In genomic region chr1:171286032-171286705, GRCh38 we compare ENCODE assay signal across 12 cellular contexts. TPM values are rescaled to one million over a fixed set of nuclear protein-coding genes. Genes with fewer than 3 reads are reported as not detected.
DNase-seq lines count a peak whose midpoint lies in the region; ATAC-seq and TF ChIP-seq lines count a peak whose summit lies in the region.
"Had no signal": no experiment of that assay in that cellular context is flagged by ENCODE, and none has a peak within 500 bp of the region (broad histone marks: within the 10 kb centered on the region; RNA-seq: fewer than 3 reads in every experiment).

No MANE protein-coding gene starts in this region.

- BruUV-seq in mammary epithelial cell (replicated peaks; lab: Mats Ljungman, UMichigan), result no TSS peak

- no peaks in the 10 kb centered on the region for H3K27me3 ChIP-seq in BLaER1 treated with 17β-estradiol and CSF1 and Interleukin-3, amounts not matched to agents 10 nM and 100 nM
- H3K27me3 ChIP-seq in mammary epithelial cell (ENCODE audit: insufficient read depth, low read length), result no peaks in the 10 kb centered on the region
- H3K27me3 ChIP-seq: ascending aorta had no signal

- H2AFZ ChIP-seq in mammary epithelial cell (ENCODE audit: low read depth, low read length), result peak overlapping the region; percentile 22
- H2AFZ ChIP-seq: parathyroid adenoma had no signal

- H3K4me2 ChIP-seq in BLaER1 treated with 17β-estradiol and CSF1 and Interleukin-3, amounts not matched to agents 10 nM and 100 nM, result peak overlapping the region in 6 of 11 experiments; percentile 14 to 84 (median 48); a peak in 12 of 22 replicates
- H3K4me2 ChIP-seq in mammary epithelial cell (ENCODE audit: insufficient read depth, low read depth, low read length), result no peak overlapping the region

- H4K20me1 ChIP-seq in BLaER1 treated with 17β-estradiol and CSF1 and Interleukin-3, amounts not matched to agents 10 nM and 100 nM, result no peaks in the 10 kb centered on the region
- H4K20me1 ChIP-seq in mammary epithelial cell (ENCODE audit: insufficient read depth, low read length), result no peaks in the 10 kb centered on the region

- in situ Hi-C loops in mammary epithelial cell (cut with MboI; ENCODE audit: low sequenced_read_pairs in 2 of 2), result no loop called here

- no peaks in the 10 kb centered on the region for H3K36me3 ChIP-seq in BLaER1 treated with 17β-estradiol and CSF1 and Interleukin-3, amounts not matched to agents 10 nM and 100 nM
- H3K36me3 ChIP-seq in mammary epithelial cell (ENCODE audit: insufficient read depth, low read length), result no peaks in the 10 kb centered on the region
- H3K36me3 ChIP-seq: ascending aorta had no signal

- H3K9ac ChIP-seq in BLaER1 treated with 17β-estradiol and CSF1 and Interleukin-3, amounts not matched to agents 10 nM and 100 nM, result peak overlapping the region in 2 of 11 experiments; percentile 29 to 38; a peak in 2 of 22 replicates
- H3K9ac ChIP-seq in mammary epithelial cell (ENCODE audit: insufficient read depth, low read length), result no peak overlapping the region
- H3K9ac ChIP-seq: parathyroid adenoma had no signal

- intact Hi-C loops in mammary epithelial cell (cut with micrococcal nuclease), result no loop called here

- no peak overlapping the region for H3K4me3 ChIP-seq in BLaER1 treated with 17β-estradiol and CSF1 and Interleukin-3, amounts not matched to agents 10 nM and 100 nM
- no peak overlapping the region for H3K4me3 ChIP-seq in mammary epithelial cell (replicated peaks in 1 of 3; ENCODE audit: insufficient read depth in 1 of 3, low read depth in 2 of 3, low read length in 3 of 3)
- H3K4me3 ChIP-seq: ascending aorta had no signal

- dilution Hi-C loops in mammary epithelial cell (cut with HindIII; ENCODE audit: low sequenced_read_pairs), result no loop called here

- no peaks in the 10 kb centered on the region for H3K9me3 ChIP-seq in BLaER1 treated with 17β-estradiol and CSF1 and Interleukin-3, amounts not matched to agents 10 nM and 100 nM (replicated peaks in 1 of 11)
- no peaks in the 10 kb centered on the region for H3K9me3 ChIP-seq in mammary epithelial cell (replicated peaks; ENCODE audit: insufficient read depth, low read length)
- H3K9me3 ChIP-seq: ascending aorta had no signal

- TF ChIP-seq CTCF in mammary epithelial cell (conservative IDR thresholded peaks at IDR 0.05 in 1 of 2, IDR thresholded peaks at IDR 0.05 in 1 of 2; ENCODE audit: extremely low read depth in 1 of 2, insufficient read depth in 1 of 2, low read depth in 1 of 2, low read length in 2 of 2), result no peak

- 59% methylated on average over 4 of the region's 4 CpGs for WGBS in mammary epithelial cell (ENCODE audit: low coverage, missing lambda C conversion rate)

- peak; percentile 66 to 70 for DNase-seq in Kasumi-1 (lab: John Stamatoyannopoulos, UW)
- DNase-seq in mammary epithelial cell, result peak; percentile 71
- DNase-seq in central memory CD4-positive, alpha-beta T cell, result no peak
- no peak for DNase-seq in cerebellum (ENCODE audit: low spot score)
- DNase-seq in cerebellar nuclear complex (lab: John Stamatoyannopoulos, UW), result no peak
- no peak for DNase-seq in HuH-7 (ENCODE audit: low spot score)
- DNase-seq: NCI-H1694 treated with DMSO at 0.1 percent for 48 hours had no signal

- H3K4me1 ChIP-seq in BLaER1 treated with 17β-estradiol and CSF1 and Interleukin-3, amounts not matched to agents 10 nM and 100 nM, result peaks cover 0 to 54% (median 10%) of the 10 kb centered on the region in 10 experiments; a peak in 12 of 20 replicates
- no peaks in the 10 kb centered on the region for H3K4me1 ChIP-seq in mammary epithelial cell (ENCODE audit: insufficient read depth, low read length)
- H3K4me1 ChIP-seq: ascending aorta, parathyroid adenoma had no signal

- CTCF ChIA-PET in mammary epithelial cell (lab: Charles Lee; ENCODE audit: low non-redundant PET), result no interaction called here

- ATAC-seq in GM21576 (IDR thresholded peaks at IDR 0.05; ENCODE audit: unreplicated experiment), result peak; percentile 71

- H3K27ac ChIP-seq in BLaER1 treated with 17β-estradiol and CSF1 and Interleukin-3, amounts not matched to agents 10 nM and 100 nM, result peak overlapping the region in 2 of 11 experiments; percentile 55 to 63; a peak in 4 of 22 replicates
- no peak overlapping the region for H3K27ac ChIP-seq in mammary epithelial cell (ENCODE audit: insufficient read depth, low read depth, low read length)
- H3K27ac ChIP-seq: ascending aorta, C4-2B, parathyroid adenoma had no signal

- H3K79me2 ChIP-seq in mammary epithelial cell (ENCODE audit: insufficient read depth, low read length), result no peaks in the 10 kb centered on the region
- H3K79me2 ChIP-seq: parathyroid adenoma had no signal

RNA-seq across cellular contexts. Expression of gene FMO4, which starts 27.8 kb away (rescaled TPM):
- total RNA-seq in mammary epithelial cell (1 to 10 TPM; 1.8 to 7.0 TPM), cerebellum (2.4 TPM)
- polyA plus RNA-seq in mammary epithelial cell, result 1.8 TPM
- polyA minus RNA-seq in mammary epithelial cell, result 2.7 TPM

RNA-seq across cellular contexts. Expression of gene FMO1, which starts 37.9 kb away (rescaled TPM):
- total RNA-seq in mammary epithelial cell (under 1 TPM in 1 of 2 donors, not detected in 1; 0.67 TPM), cerebellum (2.7 TPM)
- polyA plus RNA-seq in mammary epithelial cell, result not detected
- not detected for polyA minus RNA-seq in mammary epithelial cell
- total RNA-seq: ascending aorta had no signal

Comparison
In these comparisons a context has a peak if more than half of its experiments do, and no peak if none do; other contexts are left out.
1. DNase-seq: peak in Kasumi-1 (2 of 2) and mammary epithelial cell (single experiment); none in central memory CD4-positive, alpha-beta T cell (single experiment), cerebellum (single experiment), cerebellar nuclear complex (0 of 2) and HuH-7 (single experiment).